ENCODE assay signal across 13 cellular contexts in genomic region chr5:143648696-143649095, GRCh38.
DNase-seq lines count a peak whose midpoint lies in the region; ATAC-seq and TF ChIP-seq lines count a peak whose summit lies in the region.
"Had no signal": no experiment of that assay in that cellular context is flagged by ENCODE, and none has a peak within 500 bp of the region (broad histone marks: within the 10 kb centered on the region; RNA-seq: fewer than 3 reads in every experiment).

No MANE protein-coding gene starts in this region.

- intact Hi-C loops in naive thymus-derived CD4-positive, alpha-beta T cell (cut with micrococcal nuclease), result loop anchor here in 1 of 2 donors (5.0 kb wide), 1 partner anchor 544 kb away; no protein-coding TSS in a partner anchor

- peaks cover 0 to 3% (median 0%) of the 10 kb centered on the region in 11 donors for H3K9me3 Mint-ChIP-seq in naive thymus-derived CD4-positive, alpha-beta T cell

- ATAC-seq in naive thymus-derived CD4-positive, alpha-beta T cell, result no peak

- peaks cover 0 to 4% (median 0%) of the 10 kb centered on the region in 7 donors for H3K4me1 Mint-ChIP-seq in naive thymus-derived CD4-positive, alpha-beta T cell

- no peak overlapping the region for H3K27ac ChIP-seq in naive thymus-derived CD4-positive, alpha-beta T cell (ENCODE audit: low read depth, low read length)

- H3K4me3 Mint-ChIP-seq in naive thymus-derived CD4-positive, alpha-beta T cell, result no peak overlapping the region
- H3K4me3 Mint-ChIP-seq: activated naive CD8-positive, alpha-beta T cell; nephron had no signal

- peak; percentile 28 for DNase-seq in activated CD4-positive, alpha-beta T cell treated with anti-CD3 and anti-CD28 coated beads for 48 hours
- DNase-seq in activated CD4-positive, alpha-beta T cell treated with anti-CD3 and anti-CD28 coated beads, Interleukin-2, amount 50 U/mL, for 1 hour, result no peak
- DNase-seq in MV-4-11 (lab: John Stamatoyannopoulos, UW) (peak; percentile 28), erythroblast (lab: John Stamatoyannopoulos, UW) (peak; percentile 8 to 25), retinal pigment epithelial cell (ENCODE audit: low read depth) (no peak), NK-92 (lab: John Stamatoyannopoulos, UW; ENCODE audit: unreplicated experiment) (no peak)
- no peak for DNase-seq in naive thymus-derived CD4-positive, alpha-beta T cell
- no peak for DNase-seq in stimulated activated CD4-positive, alpha-beta T cell treated with anti-CD3 and anti-CD28 coated beads, Interleukin-2, amount 100 ng/mL, for 48 hours
- DNase-seq: NCI-H1105 treated with DMSO at 0.1 percent for 48 hours; NCI-H748 treated with DMSO at 0.1 percent for 48 hours; stimulated activated naive CD4-positive, alpha-beta T cell had no signal

- H3K4me3 ChIP-seq in retinal pigment epithelial cell (ENCODE audit: low read length), result no peak overlapping the region
- no peak overlapping the region for H3K4me3 ChIP-seq in naive thymus-derived CD4-positive, alpha-beta T cell (ENCODE audit: low read length)

- peak; percentile 39 for TF ChIP-seq CTCF in retinal pigment epithelial cell (conservative IDR thresholded peaks at IDR 0.05; ENCODE audit: low read depth, low read length)

- peaks cover 0 to 6% (median under 1%) of the 10 kb centered on the region in 5 donors for H3K27me3 Mint-ChIP-seq in naive thymus-derived CD4-positive, alpha-beta T cell

- no peak for TF ChIP-seq POLR2A in erythroblast (IDR thresholded peaks at IDR 0.05; ENCODE audit: low read length)

- no peaks in the 10 kb centered on the region for H3K9me3 ChIP-seq in naive thymus-derived CD4-positive, alpha-beta T cell (ENCODE audit: control insufficient read depth in 2 of 3, low read length in 3 of 3)

- CTCF ChIA-PET in naive thymus-derived CD4-positive, alpha-beta T cell (lab: Charles Lee), result interaction anchor here (0.6 to 0.7 kb wide), 2 partner anchors 28 to 521 kb away, joined by 3 read pairs; no protein-coding TSS in a partner anchor

- H3K27ac Mint-ChIP-seq in naive thymus-derived CD4-positive, alpha-beta T cell, result no peak overlapping the region
- H3K27ac Mint-ChIP-seq: activated naive CD8-positive, alpha-beta T cell had no signal

- POLR2A ChIA-PET in naive thymus-derived CD4-positive, alpha-beta T cell (lab: Charles Lee), result no interaction called here

- no peaks in the 10 kb centered on the region for H3K27me3 ChIP-seq in naive thymus-derived CD4-positive, alpha-beta T cell (ENCODE audit: control insufficient read depth in 2 of 2, insufficient read depth in 2 of 2, low read length in 2 of 2)

- H3K36me3 Mint-ChIP-seq in naive thymus-derived CD4-positive, alpha-beta T cell, result no peaks in the 10 kb centered on the region
- H3K36me3 Mint-ChIP-seq: activated naive CD8-positive, alpha-beta T cell had no signal

- H3K36me3 ChIP-seq in naive thymus-derived CD4-positive, alpha-beta T cell (ENCODE audit: control insufficient read depth in 2 of 3, insufficient read depth in 3 of 3, low read length in 3 of 3), result no peaks in the 10 kb centered on the region

- no peaks in the 10 kb centered on the region for H3K4me1 ChIP-seq in naive thymus-derived CD4-positive, alpha-beta T cell (ENCODE audit: control insufficient read depth in 2 of 2, insufficient read depth in 2 of 2, low read length in 2 of 2)

Comparison
In these comparisons a context has a peak if more than half of its experiments do, and no peak if none do; other contexts are left out.
1. DNase-seq: peak in activated CD4-positive, alpha-beta T cell treated with anti-CD3 and anti-CD28 coated beads for 48 hours (single experiment), MV-4-11 (single experiment) and erythroblast (2 of 2); none in activated CD4-positive, alpha-beta T cell treated with anti-CD3 and anti-CD28 coated beads, Interleukin-2, amount 50 U/mL, for 1 hour (single experiment), retinal pigment epithelial cell (single experiment), NK-92 (single experiment), naive thymus-derived CD4-positive, alpha-beta T cell (0 of 9) and stimulated activated CD4-positive, alpha-beta T cell treated with anti-CD3 and anti-CD28 coated beads, Interleukin-2, amount 100 ng/mL, for 48 hours (0 of 2).